Comparison of ENCODE assay signal across 1 cellular context in the genomic region with DNA sequence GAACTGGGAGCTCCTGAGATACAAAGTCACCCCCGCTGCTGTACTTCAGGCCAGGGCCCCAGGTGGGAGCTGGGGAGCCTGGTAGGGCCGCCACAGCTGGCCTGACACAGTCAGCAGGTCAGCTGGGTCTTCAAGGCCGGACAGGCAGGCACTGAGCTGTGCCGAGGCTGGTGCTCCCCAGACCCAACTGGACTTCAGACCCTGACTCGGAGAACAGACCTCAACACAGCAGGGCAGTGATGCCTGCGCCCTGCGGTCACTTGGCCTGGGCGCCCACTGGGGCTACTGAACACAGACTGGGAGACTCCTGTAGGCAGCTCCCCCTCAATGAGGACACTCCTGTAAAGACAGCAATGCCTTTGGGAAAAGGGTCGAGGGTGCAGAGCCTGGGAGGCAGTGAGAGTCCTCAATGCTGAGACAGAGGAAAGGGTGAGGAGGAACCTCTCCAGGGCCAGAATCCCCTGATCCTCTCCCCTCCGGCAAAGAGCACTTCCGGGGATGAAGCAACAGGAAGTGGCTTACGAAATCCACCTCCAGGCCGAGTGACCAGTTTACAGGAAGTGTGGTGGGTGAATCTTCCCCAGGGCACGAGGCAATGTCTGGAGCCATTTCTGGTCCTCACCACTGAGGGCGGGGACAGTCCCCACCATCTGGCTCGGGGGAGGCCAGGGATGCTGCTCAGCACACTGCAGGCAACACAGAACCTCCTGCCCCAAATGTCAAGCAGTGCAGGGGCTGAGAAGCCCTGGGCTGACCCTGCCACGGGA.
TF ChIP-seq lines count a peak whose summit lies in the region.

No MANE protein-coding gene starts in this region.

TF ChIP-seq in HEK293, 187 proteins besides CTCF, POLR2A, EP300 and RAD21 (continued from another document):
- TF ChIP-seq, protein P1, sequence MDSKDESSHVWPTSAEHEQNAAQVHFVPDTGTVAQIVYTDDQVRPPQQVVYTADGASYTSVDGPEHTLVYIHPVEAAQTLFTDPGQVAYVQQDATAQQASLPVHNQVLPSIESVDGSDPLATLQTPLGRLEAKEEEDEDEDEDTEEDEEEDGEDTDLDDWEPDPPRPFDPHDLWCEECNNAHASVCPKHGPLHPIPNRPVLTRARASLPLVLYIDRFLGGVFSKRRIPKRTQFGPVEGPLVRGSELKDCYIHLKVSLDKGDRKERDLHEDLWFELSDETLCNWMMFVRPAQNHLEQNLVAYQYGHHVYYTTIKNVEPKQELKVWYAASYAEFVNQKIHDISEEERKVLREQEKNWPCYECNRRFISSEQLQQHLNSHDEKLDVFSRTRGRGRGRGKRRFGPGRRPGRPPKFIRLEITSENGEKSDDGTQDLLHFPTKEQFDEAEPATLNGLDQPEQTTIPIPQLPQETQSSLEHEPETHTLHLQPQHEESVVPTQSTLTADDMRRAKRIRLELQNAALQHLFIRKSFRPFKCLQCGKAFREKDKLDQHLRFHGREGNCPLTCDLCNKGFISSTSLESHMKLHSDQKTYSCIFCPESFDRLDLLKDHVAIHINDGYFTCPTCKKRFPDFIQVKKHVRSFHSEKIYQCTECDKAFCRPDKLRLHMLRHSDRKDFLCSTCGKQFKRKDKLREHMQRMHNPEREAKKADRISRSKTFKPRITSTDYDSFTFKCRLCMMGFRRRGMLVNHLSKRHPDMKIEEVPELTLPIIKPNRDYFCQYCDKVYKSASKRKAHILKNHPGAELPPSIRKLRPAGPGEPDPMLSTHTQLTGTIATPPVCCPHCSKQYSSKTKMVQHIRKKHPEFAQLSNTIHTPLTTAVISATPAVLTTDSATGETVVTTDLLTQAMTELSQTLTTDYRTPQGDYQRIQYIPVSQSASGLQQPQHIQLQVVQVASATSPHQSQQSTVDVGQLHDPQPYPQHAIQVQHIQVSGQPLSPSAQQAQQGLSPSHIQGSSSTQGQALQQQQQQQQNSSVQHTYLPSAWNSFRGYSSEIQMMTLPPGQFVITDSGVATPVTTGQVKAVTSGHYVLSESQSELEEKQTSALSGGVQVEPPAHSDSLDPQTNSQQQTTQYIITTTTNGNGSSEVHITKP (tag by site-specific recombination; IDR thresholded peaks at IDR 0.05) = peak; percentile 12; the same call in 1 of the 2 replicates
- TF ChIP-seq, protein P2, sequence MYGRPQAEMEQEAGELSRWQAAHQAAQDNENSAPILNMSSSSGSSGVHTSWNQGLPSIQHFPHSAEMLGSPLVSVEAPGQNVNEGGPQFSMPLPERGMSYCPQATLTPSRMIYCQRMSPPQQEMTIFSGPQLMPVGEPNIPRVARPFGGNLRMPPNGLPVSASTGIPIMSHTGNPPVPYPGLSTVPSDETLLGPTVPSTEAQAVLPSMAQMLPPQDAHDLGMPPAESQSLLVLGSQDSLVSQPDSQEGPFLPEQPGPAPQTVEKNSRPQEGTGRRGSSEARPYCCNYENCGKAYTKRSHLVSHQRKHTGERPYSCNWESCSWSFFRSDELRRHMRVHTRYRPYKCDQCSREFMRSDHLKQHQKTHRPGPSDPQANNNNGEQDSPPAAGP (tag by site-specific recombination; IDR thresholded peaks at IDR 0.05) = no peak
